ENCODE assay signal across 22 cellular contexts in genomic region chr6:42086665-42087050, GRCh38. TPM values are rescaled to one million over a fixed set of nuclear protein-coding genes. Genes with fewer than 3 reads are reported as not detected.
DNase-seq lines count a peak whose midpoint lies in the region; ATAC-seq, FAIRE-seq and TF ChIP-seq lines count a peak whose summit lies in the region.
"Had no signal": no experiment of that assay in that cellular context is flagged by ENCODE, and none has a peak within 500 bp of the region (broad histone marks: within the 10 kb centered on the region; RNA-seq: fewer than 3 reads in every experiment).

No MANE protein-coding gene starts in this region.

- no peak overlapping the region for H3K4ac ChIP-seq in neuronal stem cell (ENCODE audit: low read length)

- TF ChIP-seq EP300 in K562 (IDR thresholded peaks at IDR 0.05; ENCODE audit: low read length), result no peak

- in situ Hi-C loops in K562 (cut with MboI), result no loop called here

- H3K36me3 ChIP-seq in left ventricle myocardium inferior, result peaks cover 8% of the 10 kb centered on the region
- no peaks in the 10 kb centered on the region; the same call in 2 of the 3 replicates for H3K36me3 ChIP-seq in K562 (ENCODE audit: control insufficient read depth, insufficient read depth, low read length)
- peaks cover 0 to 2% of the 10 kb centered on the region in 2 donors for H3K36me3 ChIP-seq in neuronal stem cell (replicated peaks in 1 of 2; ENCODE audit: control insufficient read depth in 2 of 2, insufficient read depth in 2 of 2, low read length in 2 of 2)

- peak overlapping the region; percentile 47 for H3K14ac ChIP-seq in neuronal stem cell (ENCODE audit: low read length)

- H2BK12ac ChIP-seq in neuronal stem cell (ENCODE audit: low read length), result no peak overlapping the region

- BruUV-seq in K562 (replicated peaks; lab: Mats Ljungman, UMichigan), result no TSS peak

- H4K8ac ChIP-seq in neuronal stem cell (ENCODE audit: low read depth, low read length), result no peak overlapping the region

- no peak overlapping the region for H2BK15ac ChIP-seq in neuronal stem cell (ENCODE audit: low read length)

- H4K91ac ChIP-seq in neuronal stem cell (ENCODE audit: low read depth, low read length, poor library complexity), result no peak overlapping the region

- no peak for DNase-seq in left ventricle myocardium inferior
- no peak for DNase-seq in Right ventricle myocardium inferior (ENCODE audit: missing footprints)
- no peak for DNase-seq in K562 (ENCODE audit: extremely low read depth in 1 of 4, low spot score in 3 of 4)
- DNase-seq in neuronal stem cell (ENCODE audit: low spot score), result no peak
- DNase-seq in head of caudate nucleus, result no peak
- no peak for DNase-seq in cortex of kidney (lab: John Stamatoyannopoulos, UW)
- no peak for DNase-seq in GDM1 (lab: John Stamatoyannopoulos, UW)
- DNase-seq: CD4-positive, CD25-positive, alpha-beta regulatory T cell; DMS79; H9; HFFc6; KG1; NCI-H1092; NCI-H1436; NCI-H187 treated with DMSO at 0.1 percent for 48 hours; NCI-H2107; NCI-H446 treated with DMSO at 0.1 percent for 48 hours; NCI-H526 treated with DMSO at 0.1 percent for 48 hours; OCI-M1; SHP77 treated with DMSO at 0.1 percent for 48 hours had no signal

- 76% methylated on average over 11 of the region's 11 CpGs for WGBS in K562 (ENCODE audit: insufficient coverage, low coverage, missing lambda C conversion rate)
- no CpG with 5 or more reads among the region's 11 CpGs for WGBS in neuronal stem cell (ENCODE audit: extremely low coverage in 2 of 2, insufficient read length in 2 of 2, insufficient replicate concordance in 1 of 2), 2 donors

- ATAC-seq in Right ventricle myocardium inferior, result no peak
- no peak for ATAC-seq in K562

- H3K79me2 ChIP-seq in K562 (ENCODE audit: control insufficient read depth, insufficient read depth, low read length), result no peaks in the 10 kb centered on the region

- peak overlapping the region in 1 of 2 experiments; percentile 74; a peak in 1 of 4 replicates for H3K9ac ChIP-seq in K562 (ENCODE audit: insufficient read depth in 1 of 2, low read depth in 2 of 2, low read length in 2 of 2)
- no peak overlapping the region for H3K9ac ChIP-seq in neuronal stem cell (ENCODE audit: low read depth, low read length, poor library complexity)

- H3K9me1 ChIP-seq in K562 (ENCODE audit: control insufficient read depth, insufficient read depth, low read length), result no peaks in the 10 kb centered on the region

- no peak overlapping the region for H2BK120ac ChIP-seq in neuronal stem cell (ENCODE audit: low read depth, low read length)

- H2AFZ ChIP-seq in K562 (ENCODE audit: low read depth, low read length) (peak overlapping the region; percentile 83), neuronal stem cell (ENCODE audit: low read length) (no peak overlapping the region)

- CTCF ChIA-PET in K562 (lab: Yijun Ruan, JAX; ENCODE audit: low intra/inter-chr PET ratio), result no interaction called here

- H3K4me3 ChIP-seq in left ventricle myocardium inferior (no peak overlapping the region), K562 (no peak overlapping the region), neuronal stem cell (ENCODE audit: low read length in 2 of 2) (no peak overlapping the region)

- no peak for TF ChIP-seq RAD21 in K562 (CRISPR knock-in tag; conservative IDR thresholded peaks at IDR 0.05 in 1 of 2, IDR thresholded peaks at IDR 0.05 in 1 of 2)

- FAIRE-seq in K562 (lab: Jason Lieb, UNC), result no peak
- FAIRE-seq: HepG2 had no signal

- H3K9me3 ChIP-seq in left ventricle myocardium inferior (replicated peaks) (no peaks in the 10 kb centered on the region), K562 (replicated peaks; ENCODE audit: control insufficient read depth, insufficient read depth, low read depth, low read length) (no peaks in the 10 kb centered on the region), neuronal stem cell (replicated peaks in 1 of 2; ENCODE audit: control insufficient read depth in 2 of 2, insufficient read depth in 1 of 2, low read depth in 1 of 2, low read length in 2 of 2) (no peaks in the 10 kb centered on the region)

- no peaks in the 10 kb centered on the region for H3K79me1 ChIP-seq in neuronal stem cell (ENCODE audit: low read depth, low read length)

- no peak overlapping the region for H3K18ac ChIP-seq in neuronal stem cell (ENCODE audit: low read length)

- H3K4me1 ChIP-seq in left ventricle myocardium inferior, result peaks cover 53% of the 10 kb centered on the region
- H3K4me1 ChIP-seq in K562 (replicated peaks in 1 of 2; ENCODE audit: control insufficient read depth in 2 of 2, insufficient read depth in 2 of 2, low read length in 2 of 2), result peaks cover 30 to 35% of the 10 kb centered on the region in 2 experiments
- peaks cover 0 to 5% of the 10 kb centered on the region in 2 donors for H3K4me1 ChIP-seq in neuronal stem cell (ENCODE audit: control insufficient read depth in 2 of 2, insufficient read depth in 1 of 2, low read depth in 1 of 2, low read length in 2 of 2)

- no peaks in the 10 kb centered on the region for H4K20me1 ChIP-seq in K562 (replicated peaks; ENCODE audit: control insufficient read depth, insufficient read depth, low read length)

- no peak overlapping the region for H3K23ac ChIP-seq in neuronal stem cell (ENCODE audit: low read depth, low read length, poor library complexity)

- H3K27me3 ChIP-seq in left ventricle myocardium inferior (ENCODE audit: low read depth) (no peaks in the 10 kb centered on the region), K562 (ENCODE audit: control insufficient read depth in 2 of 2, insufficient read depth in 2 of 2, low read length in 2 of 2) (no peaks in the 10 kb centered on the region), neuronal stem cell (ENCODE audit: control insufficient read depth in 3 of 3, insufficient read depth in 3 of 3, low read depth in 1 of 3, low read length in 3 of 3) (peaks cover 0 to 3% (median 0%) of the 10 kb centered on the region in 3 experiments)

- H2BK5ac ChIP-seq in neuronal stem cell (ENCODE audit: low read length), result no peak overlapping the region

- intact Hi-C loops in left ventricle myocardium inferior (cut with micrococcal nuclease) (no loop called here), Right ventricle myocardium inferior (cut with DNase I) (no loop called here), K562 (cut with micrococcal nuclease) (loop anchor here (10.0 kb wide), 1 partner anchor 788 kb away; the partner anchor contains the start of gene RPL7L1), head of caudate nucleus (cut with DNase I) (no loop called here)

- POLR2A ChIA-PET in K562 (lab: Yijun Ruan, JAX), result interaction anchor here (0.5 to 2.2 kb wide), 7 partner anchors 9 to 153 kb away, joined by 3 to 9 read pairs (median 5); partner anchors contain the start of gene TAF8

- H2AK5ac ChIP-seq in neuronal stem cell (ENCODE audit: low read depth, low read length), result no peak overlapping the region

- TF ChIP-seq POLR2A in K562 (conservative IDR thresholded peaks at IDR 0.05), result no peak

- TF ChIP-seq CTCF in left ventricle myocardium inferior (IDR thresholded peaks at IDR 0.05; ENCODE audit: borderline replicate concordance) (no peak), K562 (IDR thresholded peaks at IDR 0.05 in 2 of 3, conservative IDR thresholded peaks at IDR 0.05 in 1 of 3; ENCODE audit: insufficient read depth in 2 of 3, low read depth in 1 of 3, low read length in 3 of 3) (no peak)

- peak overlapping the region; percentile 87 for H3K27ac ChIP-seq in left ventricle myocardium inferior (replicated peaks)
- H3K27ac ChIP-seq in K562 (ENCODE audit: extremely low read depth, low read depth, low read length), result no peak overlapping the region
- no peak overlapping the region for H3K27ac ChIP-seq in neuronal stem cell (replicated peaks; ENCODE audit: low read length)
- H3K27ac ChIP-seq: HL-60 had no signal

- no peak overlapping the region for H3K4me2 ChIP-seq in K562 (ENCODE audit: insufficient read depth, low read length)
- H3K4me2 ChIP-seq in neuronal stem cell (ENCODE audit: insufficient read depth, low read length, poor library complexity, severe bottlenecking), result no peak overlapping the region

RNA-seq across cellular contexts. Expression of gene TAF8, which starts 36.3 kb away (rescaled TPM):
- 28.5 TPM for total RNA-seq in left ventricle myocardium inferior
- total RNA-seq in Right ventricle myocardium inferior, result 31.5 TPM
- 128 and 137 TPM in 2 replicates for total RNA-seq in K562 (2011; cell fraction: chromatin; rRNA removed; ENCODE audit: low replicate concordance)
- 89.7 and 95.9 TPM in 2 replicates for total RNA-seq in K562 (2011; cell fraction: nucleolus; rRNA removed)
- 111 and 145 TPM in 2 replicates for total RNA-seq in K562 (2011; cell fraction: nucleoplasm; rRNA removed)
- total RNA-seq in K562 (2014; rRNA removed), result 37.8 and 45.6 TPM in 2 replicates
- 41.0 and 43.8 TPM in 2 replicates for total RNA-seq in K562 (2014; rRNA removed; fragmentation: Illumina TruSeq; extraction: Trizol)
- total RNA-seq in K562 (2015; rRNA removed; fragmentation: Illumina TruSeq; extraction: Trizol), result 29.4 and 32.3 TPM in 2 replicates
- 49.1 and 51.4 TPM in 2 replicates for total RNA-seq in K562 (2021)
- 52.8 and 57.2 TPM in 2 replicates for polyA plus RNA-seq in K562 (2011; rRNA removed)
- 58.0 and 76.8 TPM in 2 replicates for polyA plus RNA-seq in K562 (2011; cell fraction: cytosol; rRNA removed)
- polyA plus RNA-seq in K562 (2011; cell fraction: nucleus; rRNA removed), result 33.2 and 40.6 TPM in 2 replicates
- polyA plus RNA-seq in K562 (2012), result 24.5 and 33.6 TPM in 2 replicates
- polyA plus RNA-seq in K562 (2014; fragmentation: Illumina TruSeq; extraction: Trizol), result 49.2 and 52.6 TPM in 2 replicates
- polyA plus RNA-seq in K562 (2014; fragmentation: Nextera tagmentation; extraction: Ambion mirVana), result 10 to 100 TPM; 58.9 to 84.0 TPM
- polyA plus RNA-seq in K562 (2014; rRNA removed), result 57.1 and 60.3 TPM in 2 replicates
- 89.5 and 117 TPM in 2 replicates for polyA minus RNA-seq in K562 (2011; rRNA and poly(A)+ RNA removed)
- polyA minus RNA-seq in K562 (2011; cell fraction: cytosol; rRNA and poly(A)+ RNA removed), result 30.9 and 35.3 TPM in 2 replicates
- 37.0 and 60.9 TPM in 2 replicates for polyA minus RNA-seq in K562 (2011; cell fraction: nucleus; rRNA and poly(A)+ RNA removed)
- polyA plus RNA-seq in neuronal stem cell (2013, experiment 1 of 2), result 30.4 TPM
- 29.3 TPM for polyA plus RNA-seq in neuronal stem cell (2013, experiment 2 of 2)

RNA-seq across cellular contexts. Expression of gene C6orf132, which starts 55.8 kb away (rescaled TPM):
- total RNA-seq in left ventricle myocardium inferior (1.4 TPM), Right ventricle myocardium inferior (2.0 TPM), K562 (2014; rRNA removed) (0.14 and 0.20 TPM in 2 replicates), K562 (2014; rRNA removed; fragmentation: Illumina TruSeq; extraction: Trizol) (0.16 and 0.18 TPM in 2 replicates), K562 (2015; rRNA removed; fragmentation: Illumina TruSeq; extraction: Trizol) (0.08 and 0.11 TPM in 2 replicates), K562 (2021) (0.22 and 0.35 TPM in 2 replicates)
- total RNA-seq in K562 (2011; cell fraction: chromatin; rRNA removed; ENCODE audit: low replicate concordance), result 1.0 and 1.2 TPM in 2 replicates
- total RNA-seq in K562 (2011; cell fraction: nucleolus; rRNA removed), result 0.53 and 1.0 TPM in 2 replicates
- 1.0 and 2.0 TPM in 2 replicates for total RNA-seq in K562 (2011; cell fraction: nucleoplasm; rRNA removed)
- polyA plus RNA-seq in K562 (2011; rRNA removed) (0.20 and 0.21 TPM in 2 replicates), K562 (2014; fragmentation: Illumina TruSeq; extraction: Trizol) (0.10 TPM in 2 replicates), K562 (2014; fragmentation: Nextera tagmentation; extraction: Ambion mirVana) (under 1 TPM; 0.06 to 0.08 TPM), K562 (2014; rRNA removed) (0.16 and 0.26 TPM in 2 replicates)
- polyA plus RNA-seq in K562 (2011; cell fraction: cytosol; rRNA removed), result 0.16 and 0.25 TPM in 2 replicates
- polyA plus RNA-seq in K562 (2011; cell fraction: nucleus; rRNA removed), result 0.20 and 0.33 TPM in 2 replicates
- 0.21 and 0.35 TPM in 2 replicates for polyA plus RNA-seq in K562 (2012)
- 0.51 and 0.67 TPM in 2 replicates for polyA minus RNA-seq in K562 (2011; rRNA and poly(A)+ RNA removed)
- polyA minus RNA-seq in K562 (2011; cell fraction: cytosol; rRNA and poly(A)+ RNA removed), result 0.19 TPM in 1 of 2 replicates, not detected in the other
- polyA minus RNA-seq in K562 (2011; cell fraction: nucleus; rRNA and poly(A)+ RNA removed), result 0.40 and 0.44 TPM in 2 replicates
- polyA plus RNA-seq in neuronal stem cell (2013, experiment 1 of 2), result 0.39 TPM
- polyA plus RNA-seq in neuronal stem cell (2013, experiment 2 of 2), result 0.39 TPM
- total RNA-seq: CD4-positive, CD25-positive, alpha-beta regulatory T cell had no signal
